ENCODE assay signal across 8 cellular contexts in the genomic region with DNA sequence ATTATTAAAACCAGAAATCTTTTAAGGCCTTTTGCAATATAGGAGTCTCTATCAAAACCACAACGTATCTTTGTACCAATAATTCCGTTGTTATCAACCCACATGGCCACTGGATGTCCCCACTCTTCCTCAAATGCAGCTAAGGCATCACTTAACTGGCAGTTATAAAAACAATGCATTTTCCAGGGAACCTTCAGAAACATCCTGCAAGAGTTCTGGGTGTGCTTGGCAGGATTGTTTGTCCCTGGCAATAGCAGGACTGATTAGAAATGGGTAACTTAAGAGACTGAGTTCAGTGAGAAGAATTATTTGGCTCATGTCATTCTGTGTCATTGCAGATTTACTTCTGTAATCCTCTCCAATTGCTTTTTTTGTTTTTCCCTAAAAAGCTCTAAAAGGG.
DNase-seq lines count a peak whose midpoint lies in the region; ATAC-seq, FAIRE-seq and TF ChIP-seq lines count a peak whose summit lies in the region.

No MANE protein-coding gene starts in this region.

- H3K4me3 ChIP-seq in astrocyte (ENCODE audit: insufficient read depth, low read depth, low read length), result no peak overlapping the region

- H3K4me1 ChIP-seq in astrocyte (ENCODE audit: insufficient read depth, low read length), result no peaks in the 10 kb centered on the region

- no peak overlapping the region for H3K27ac Mint-ChIP-seq in astrocyte (ENCODE audit: unreplicated experiment)
- H3K27ac Mint-ChIP-seq in activated naive CD4-positive, alpha-beta T cell treated with anti-CD3 and anti-CD28 coated beads, Interleukin-2, amount 50 U/mL, for 72 hours, result no peak overlapping the region

- no peak overlapping the region for H2AFZ ChIP-seq in astrocyte (ENCODE audit: low read depth, low read length)

- no peak overlapping the region for H3K9ac ChIP-seq in astrocyte (ENCODE audit: low read length)

- no peaks in the 10 kb centered on the region for H3K4me1 Mint-ChIP-seq in astrocyte (ENCODE audit: low read depth, unreplicated experiment)

- H3K4me3 Mint-ChIP-seq in astrocyte (ENCODE audit: unreplicated experiment), result no peak overlapping the region

- no peaks in the 10 kb centered on the region for H3K9me3 ChIP-seq in astrocyte (ENCODE audit: insufficient read depth, low read depth, low read length)

- no peak overlapping the region for H3K4me2 ChIP-seq in astrocyte (ENCODE audit: low read length)

- H3K27me3 Mint-ChIP-seq in astrocyte (ENCODE audit: low read depth, unreplicated experiment), result no peaks in the 10 kb centered on the region

- no peaks in the 10 kb centered on the region for H4K20me1 ChIP-seq in astrocyte (ENCODE audit: insufficient read depth, low read length)

- no peaks in the 10 kb centered on the region for H3K27me3 ChIP-seq in astrocyte (ENCODE audit: insufficient read depth, low read length)

- no peak overlapping the region for H3K27ac ChIP-seq in astrocyte (ENCODE audit: low read depth, low read length)

- peak; percentile 47 for TF ChIP-seq CTCF in astrocyte (IDR thresholded peaks at IDR 0.05; ENCODE audit: insufficient read depth, low read depth, low read length)

- H3K36me3 Mint-ChIP-seq in astrocyte (ENCODE audit: low read depth, unreplicated experiment), result no peaks in the 10 kb centered on the region
- H3K36me3 Mint-ChIP-seq in activated naive CD4-positive, alpha-beta T cell treated with anti-CD3 and anti-CD28 coated beads, Interleukin-2, amount 50 U/mL, for 72 hours, result no peaks in the 10 kb centered on the region

- peak; percentile 64 for ATAC-seq in GM18868 (IDR thresholded peaks at IDR 0.05; ENCODE audit: unreplicated experiment)
- ATAC-seq in GM18870 (IDR thresholded peaks at IDR 0.05; ENCODE audit: unreplicated experiment), result no peak
- no peak for ATAC-seq in activated naive CD4-positive, alpha-beta T cell treated with anti-CD3 and anti-CD28 coated beads, Interleukin-2, amount 50 U/mL, for 72 hours

- DNase-seq in NCI-H2081 treated with DMSO at 0.1 percent for 48 hours (lab: John Stamatoyannopoulos, UW), result peak; percentile 74
- DNase-seq in astrocyte (ENCODE audit: low read depth), result peak; percentile 21
- peak; percentile 54 for DNase-seq in iPS-NIHi11 (ENCODE audit: low spot score)
- DNase-seq in ureter (ENCODE audit: low spot score), result peak; percentile 45
- DNase-seq in activated naive CD4-positive, alpha-beta T cell treated with anti-CD3 and anti-CD28 coated beads, Interleukin-2, amount 50 U/mL, for 72 hours (ENCODE audit: low spot score in 2 of 2), result no peak

- no peaks in the 10 kb centered on the region for H3K9me3 Mint-ChIP-seq in astrocyte (ENCODE audit: unreplicated experiment)
- H3K9me3 Mint-ChIP-seq in activated naive CD4-positive, alpha-beta T cell treated with anti-CD3 and anti-CD28 coated beads, Interleukin-2, amount 50 U/mL, for 72 hours, result peaks cover 0 to 3% of the 10 kb centered on the region in 2 donors

- no peaks in the 10 kb centered on the region for H3K79me2 ChIP-seq in astrocyte (ENCODE audit: insufficient read depth, low read length)

- no peaks in the 10 kb centered on the region for H3K36me3 ChIP-seq in astrocyte (ENCODE audit: insufficient read depth, low read length)

- FAIRE-seq in A204.1 (lab: Jason Lieb, UNC), result peak; percentile 87
- FAIRE-seq in astrocyte (lab: Jason Lieb, UNC), result no peak

Comparison
In these comparisons a context has a peak if more than half of its experiments do, and no peak if none do; other contexts are left out.
1. DNase-seq: peak in NCI-H2081 treated with DMSO at 0.1 percent for 48 hours (single experiment), astrocyte (single experiment), iPS-NIHi11 (single experiment) and ureter (single experiment); none in activated naive CD4-positive, alpha-beta T cell treated with anti-CD3 and anti-CD28 coated beads, Interleukin-2, amount 50 U/mL, for 72 hours (0 of 2).